In genomic region chr11:705646-706438, GRCh38 we compare ENCODE assay signal across 1 cellular context.
A peak's percentile ranks its signal among the peaks of the same experiment; 100 is the strongest.
TF ChIP-seq lines count a peak whose summit lies in the region.

Gene EPS8L2, plus strand, starts transcription at chr11:706231. Its CDS starts 3,177 bp downstream, at chr11:709408.

TF ChIP-seq in HepG2, 621 proteins besides CTCF, POLR2A, EP300 and RAD21 (continued from another document and continues in another):
- TF ChIP-seq, protein P1, sequence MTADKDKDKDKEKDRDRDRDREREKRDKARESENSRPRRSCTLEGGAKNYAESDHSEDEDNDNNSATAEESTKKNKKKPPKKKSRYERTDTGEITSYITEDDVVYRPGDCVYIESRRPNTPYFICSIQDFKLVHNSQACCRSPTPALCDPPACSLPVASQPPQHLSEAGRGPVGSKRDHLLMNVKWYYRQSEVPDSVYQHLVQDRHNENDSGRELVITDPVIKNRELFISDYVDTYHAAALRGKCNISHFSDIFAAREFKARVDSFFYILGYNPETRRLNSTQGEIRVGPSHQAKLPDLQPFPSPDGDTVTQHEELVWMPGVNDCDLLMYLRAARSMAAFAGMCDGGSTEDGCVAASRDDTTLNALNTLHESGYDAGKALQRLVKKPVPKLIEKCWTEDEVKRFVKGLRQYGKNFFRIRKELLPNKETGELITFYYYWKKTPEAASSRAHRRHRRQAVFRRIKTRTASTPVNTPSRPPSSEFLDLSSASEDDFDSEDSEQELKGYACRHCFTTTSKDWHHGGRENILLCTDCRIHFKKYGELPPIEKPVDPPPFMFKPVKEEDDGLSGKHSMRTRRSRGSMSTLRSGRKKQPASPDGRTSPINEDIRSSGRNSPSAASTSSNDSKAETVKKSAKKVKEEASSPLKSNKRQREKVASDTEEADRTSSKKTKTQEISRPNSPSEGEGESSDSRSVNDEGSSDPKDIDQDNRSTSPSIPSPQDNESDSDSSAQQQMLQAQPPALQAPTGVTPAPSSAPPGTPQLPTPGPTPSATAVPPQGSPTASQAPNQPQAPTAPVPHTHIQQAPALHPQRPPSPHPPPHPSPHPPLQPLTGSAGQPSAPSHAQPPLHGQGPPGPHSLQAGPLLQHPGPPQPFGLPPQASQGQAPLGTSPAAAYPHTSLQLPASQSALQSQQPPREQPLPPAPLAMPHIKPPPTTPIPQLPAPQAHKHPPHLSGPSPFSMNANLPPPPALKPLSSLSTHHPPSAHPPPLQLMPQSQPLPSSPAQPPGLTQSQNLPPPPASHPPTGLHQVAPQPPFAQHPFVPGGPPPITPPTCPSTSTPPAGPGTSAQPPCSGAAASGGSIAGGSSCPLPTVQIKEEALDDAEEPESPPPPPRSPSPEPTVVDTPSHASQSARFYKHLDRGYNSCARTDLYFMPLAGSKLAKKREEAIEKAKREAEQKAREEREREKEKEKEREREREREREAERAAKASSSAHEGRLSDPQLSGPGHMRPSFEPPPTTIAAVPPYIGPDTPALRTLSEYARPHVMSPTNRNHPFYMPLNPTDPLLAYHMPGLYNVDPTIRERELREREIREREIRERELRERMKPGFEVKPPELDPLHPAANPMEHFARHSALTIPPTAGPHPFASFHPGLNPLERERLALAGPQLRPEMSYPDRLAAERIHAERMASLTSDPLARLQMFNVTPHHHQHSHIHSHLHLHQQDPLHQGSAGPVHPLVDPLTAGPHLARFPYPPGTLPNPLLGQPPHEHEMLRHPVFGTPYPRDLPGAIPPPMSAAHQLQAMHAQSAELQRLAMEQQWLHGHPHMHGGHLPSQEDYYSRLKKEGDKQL (CRISPR knock-in tag; IDR thresholded peaks at IDR 0.05; ENCODE audit: low read depth), result no peak
- TF ChIP-seq AHR (CRISPR knock-in tag; IDR thresholded peaks at IDR 0.05), result no peak
- no peak for TF ChIP-seq NBN (conservative IDR thresholded peaks at IDR 0.05)
- no peak for TF ChIP-seq ZNF205 (CRISPR knock-in tag; IDR thresholded peaks at IDR 0.05)
- TF ChIP-seq REPIN1 (CRISPR knock-in tag; IDR thresholded peaks at IDR 0.05; ENCODE audit: borderline replicate concordance, low read depth), result no peak; the same call in 1 of the 2 replicates
- TF ChIP-seq ZNF891 (CRISPR knock-in tag; IDR thresholded peaks at IDR 0.05), result no peak; the same call in 1 of the 2 replicates
- TF ChIP-seq HDAC1 (CRISPR knock-in tag; IDR thresholded peaks at IDR 0.05), result no peak
- TF ChIP-seq, protein P2, sequence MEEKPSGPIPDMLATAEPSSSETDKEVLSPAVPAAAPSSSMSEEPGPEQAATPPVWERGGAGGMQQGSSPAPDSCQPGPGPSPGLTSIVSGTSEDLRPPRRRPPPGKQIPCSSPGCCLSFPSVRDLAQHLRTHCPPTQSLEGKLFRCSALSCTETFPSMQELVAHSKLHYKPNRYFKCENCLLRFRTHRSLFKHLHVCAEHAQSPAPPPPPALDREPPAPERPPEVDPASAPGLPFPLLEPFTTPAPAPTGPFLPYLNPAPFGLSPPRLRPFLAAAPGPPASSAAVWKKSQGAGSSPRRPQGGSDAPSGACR (CRISPR knock-in tag; IDR thresholded peaks at IDR 0.05), result no peak
- TF ChIP-seq IRX3 (CRISPR knock-in tag; IDR thresholded peaks at IDR 0.05; ENCODE audit: borderline replicate concordance, low read depth), result no peak
- TF ChIP-seq ATF1 (CRISPR knock-in tag; IDR thresholded peaks at IDR 0.05), result no peak
- no peak for TF ChIP-seq FOXJ3 (CRISPR knock-in tag; IDR thresholded peaks at IDR 0.05; ENCODE audit: borderline replicate concordance)
- TF ChIP-seq CERS6 (CRISPR knock-in tag; IDR thresholded peaks at IDR 0.05), result no peak
- TF ChIP-seq, protein P3, sequence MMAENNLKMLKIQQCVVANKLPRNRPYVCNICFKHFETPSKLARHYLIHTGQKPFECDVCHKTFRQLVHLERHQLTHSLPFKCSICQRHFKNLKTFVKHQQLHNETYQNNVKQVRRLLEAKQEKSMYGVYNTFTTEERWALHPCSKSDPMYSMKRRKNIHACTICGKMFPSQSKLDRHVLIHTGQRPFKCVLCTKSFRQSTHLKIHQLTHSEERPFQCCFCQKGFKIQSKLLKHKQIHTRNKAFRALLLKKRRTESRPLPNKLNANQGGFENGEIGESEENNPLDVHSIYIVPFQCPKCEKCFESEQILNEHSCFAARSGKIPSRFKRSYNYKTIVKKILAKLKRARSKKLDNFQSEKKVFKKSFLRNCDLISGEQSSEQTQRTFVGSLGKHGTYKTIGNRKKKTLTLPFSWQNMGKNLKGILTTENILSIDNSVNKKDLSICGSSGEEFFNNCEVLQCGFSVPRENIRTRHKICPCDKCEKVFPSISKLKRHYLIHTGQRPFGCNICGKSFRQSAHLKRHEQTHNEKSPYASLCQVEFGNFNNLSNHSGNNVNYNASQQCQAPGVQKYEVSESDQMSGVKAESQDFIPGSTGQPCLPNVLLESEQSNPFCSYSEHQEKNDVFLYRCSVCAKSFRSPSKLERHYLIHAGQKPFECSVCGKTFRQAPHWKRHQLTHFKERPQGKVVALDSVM (CRISPR knock-in tag; IDR thresholded peaks at IDR 0.05), result no peak
- no peak for TF ChIP-seq ZNF564 (CRISPR knock-in tag; IDR thresholded peaks at IDR 0.05)
- TF ChIP-seq NFAT5 (CRISPR knock-in tag; IDR thresholded peaks at IDR 0.05), result peak; percentile 39; the same call in 1 of the 2 replicates
- TF ChIP-seq ZNF44 (CRISPR knock-in tag; IDR thresholded peaks at IDR 0.05), result no peak; the same call in 1 of the 2 replicates
- peak; percentile 17; the same call in 1 of the 2 replicates for TF ChIP-seq BCL6 (CRISPR knock-in tag; IDR thresholded peaks at IDR 0.05)
- TF ChIP-seq, protein P4, sequence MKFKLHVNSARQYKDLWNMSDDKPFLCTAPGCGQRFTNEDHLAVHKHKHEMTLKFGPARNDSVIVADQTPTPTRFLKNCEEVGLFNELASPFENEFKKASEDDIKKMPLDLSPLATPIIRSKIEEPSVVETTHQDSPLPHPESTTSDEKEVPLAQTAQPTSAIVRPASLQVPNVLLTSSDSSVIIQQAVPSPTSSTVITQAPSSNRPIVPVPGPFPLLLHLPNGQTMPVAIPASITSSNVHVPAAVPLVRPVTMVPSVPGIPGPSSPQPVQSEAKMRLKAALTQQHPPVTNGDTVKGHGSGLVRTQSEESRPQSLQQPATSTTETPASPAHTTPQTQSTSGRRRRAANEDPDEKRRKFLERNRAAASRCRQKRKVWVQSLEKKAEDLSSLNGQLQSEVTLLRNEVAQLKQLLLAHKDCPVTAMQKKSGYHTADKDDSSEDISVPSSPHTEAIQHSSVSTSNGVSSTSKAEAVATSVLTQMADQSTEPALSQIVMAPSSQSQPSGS (CRISPR knock-in tag; IDR thresholded peaks at IDR 0.05), result no peak
- TF ChIP-seq CHCHD3 (CRISPR knock-in tag; IDR thresholded peaks at IDR 0.05), result no peak
- 0 out of 2 replicates have a peak, but pooled peaks have one; percentile 13 for TF ChIP-seq ZNF354B (CRISPR knock-in tag; IDR thresholded peaks at IDR 0.05)
- TF ChIP-seq ZNF34 (CRISPR knock-in tag; IDR thresholded peaks at IDR 0.05; ENCODE audit: borderline replicate concordance), result no peak
- peak; percentile 28; the same call in 1 of the 2 replicates for TF ChIP-seq SALL1 (CRISPR knock-in tag; IDR thresholded peaks at IDR 0.05)
- TF ChIP-seq MNT (IDR thresholded peaks at IDR 0.05), result no peak
- TF ChIP-seq NR3C1 (CRISPR knock-in tag; IDR thresholded peaks at IDR 0.05), result no peak
- no peak for TF ChIP-seq ZNF484 (CRISPR knock-in tag; IDR thresholded peaks at IDR 0.05; ENCODE audit: borderline replicate concordance, low read depth)
- no peak for TF ChIP-seq SRF (IDR thresholded peaks at IDR 0.05; ENCODE audit: low read depth, low read length)
- TF ChIP-seq ZNF780A (CRISPR knock-in tag; IDR thresholded peaks at IDR 0.05), result no peak
- no peak for TF ChIP-seq ZNF737 (CRISPR knock-in tag; IDR thresholded peaks at IDR 0.05; ENCODE audit: borderline replicate concordance)
- no peak for TF ChIP-seq HES4 (CRISPR knock-in tag; IDR thresholded peaks at IDR 0.05; ENCODE audit: borderline replicate concordance)
- no peak for TF ChIP-seq ZNF224 (CRISPR knock-in tag; IDR thresholded peaks at IDR 0.05)
- no peak for TF ChIP-seq ZMYM3 (CRISPR knock-in tag; IDR thresholded peaks at IDR 0.05)
- TF ChIP-seq RFX1 (IDR thresholded peaks at IDR 0.05), result no peak
- no peak for TF ChIP-seq THAP11 (CRISPR knock-in tag; IDR thresholded peaks at IDR 0.05)
- no peak for TF ChIP-seq ARNTL (CRISPR knock-in tag; IDR thresholded peaks at IDR 0.05)
- TF ChIP-seq TBX2 (CRISPR knock-in tag; IDR thresholded peaks at IDR 0.05; ENCODE audit: borderline replicate concordance), result no peak
- TF ChIP-seq ZNF570 (CRISPR knock-in tag; IDR thresholded peaks at IDR 0.05; ENCODE audit: borderline replicate concordance), result no peak
- TF ChIP-seq, protein P5, sequence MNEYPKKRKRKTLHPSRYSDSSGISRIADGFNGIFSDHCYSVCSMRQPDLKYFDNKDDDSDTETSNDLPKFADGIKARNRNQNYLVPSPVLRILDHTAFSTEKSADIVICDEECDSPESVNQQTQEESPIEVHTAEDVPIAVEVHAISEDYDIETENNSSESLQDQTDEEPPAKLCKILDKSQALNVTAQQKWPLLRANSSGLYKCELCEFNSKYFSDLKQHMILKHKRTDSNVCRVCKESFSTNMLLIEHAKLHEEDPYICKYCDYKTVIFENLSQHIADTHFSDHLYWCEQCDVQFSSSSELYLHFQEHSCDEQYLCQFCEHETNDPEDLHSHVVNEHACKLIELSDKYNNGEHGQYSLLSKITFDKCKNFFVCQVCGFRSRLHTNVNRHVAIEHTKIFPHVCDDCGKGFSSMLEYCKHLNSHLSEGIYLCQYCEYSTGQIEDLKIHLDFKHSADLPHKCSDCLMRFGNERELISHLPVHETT (CRISPR knock-in tag; conservative IDR thresholded peaks at IDR 0.05), result no peak
- TF ChIP-seq HNF4A (CRISPR knock-in tag; IDR thresholded peaks at IDR 0.05), result no peak
- no peak for TF ChIP-seq NCOA5 (CRISPR knock-in tag; IDR thresholded peaks at IDR 0.05)
- TF ChIP-seq ZFP36L1 (CRISPR knock-in tag; IDR thresholded peaks at IDR 0.05), result no peak
- TF ChIP-seq MIXL1 (CRISPR knock-in tag; IDR thresholded peaks at IDR 0.05), result no peak
- no peak for TF ChIP-seq THAP9 (CRISPR knock-in tag; IDR thresholded peaks at IDR 0.05; ENCODE audit: borderline replicate concordance)
